1 cellular context compared by ENCODE assay signal in the genomic region with DNA sequence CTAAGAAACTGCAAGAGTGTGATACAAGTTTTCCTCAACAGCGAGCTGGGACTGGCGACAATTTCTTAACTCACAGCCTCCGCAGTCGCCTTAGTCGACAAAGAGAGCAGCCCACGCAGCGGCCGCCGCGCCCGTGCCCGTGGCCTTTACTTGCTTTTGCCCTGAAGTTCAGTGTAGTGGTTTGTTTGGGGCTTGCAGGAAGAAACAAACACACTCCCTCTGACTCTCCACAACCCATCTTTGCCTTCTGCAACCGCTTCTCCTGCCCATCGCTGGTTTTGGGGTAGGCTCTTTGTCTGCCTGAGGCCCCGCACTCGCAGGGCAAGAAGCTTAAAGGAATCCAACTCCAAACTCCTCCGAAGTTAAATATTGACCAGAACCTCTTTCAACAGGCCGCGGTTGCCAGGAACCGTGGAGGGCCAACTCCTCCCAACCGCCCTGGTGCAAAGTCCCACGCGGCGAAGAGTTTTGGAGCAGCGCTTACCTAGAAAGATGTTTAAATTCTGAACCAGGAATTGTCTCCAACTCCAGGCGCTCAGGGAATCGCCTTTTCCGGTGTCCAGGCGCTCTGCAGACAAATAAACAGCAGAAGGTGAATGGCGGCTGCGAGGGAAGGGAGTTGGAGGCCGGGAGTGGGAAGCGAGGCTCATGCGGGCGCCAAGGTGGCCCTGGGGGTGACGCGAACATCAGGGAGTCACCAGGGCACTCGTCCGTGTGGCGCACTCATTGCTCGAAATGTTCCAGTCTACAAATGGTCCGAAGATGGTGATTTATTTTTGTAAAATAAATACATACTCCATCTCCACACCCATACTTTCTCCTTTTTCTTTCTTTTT.
TF ChIP-seq lines count a peak whose summit lies in the region.

No MANE protein-coding gene starts in this region.

TF ChIP-seq in HepG2, 621 proteins besides CTCF, POLR2A, EP300 and RAD21 (continued from another document and continues in another):
- TF ChIP-seq BHLHE40 (IDR thresholded peaks at IDR 0.05; ENCODE audit: low read length), result no peak
- TF ChIP-seq KLF12 (CRISPR knock-in tag; IDR thresholded peaks at IDR 0.05; ENCODE audit: borderline replicate concordance), result 0 out of 2 replicates have a peak, but pooled peaks have one; percentile 35
- no peak for TF ChIP-seq MTA3 (CRISPR knock-in tag; IDR thresholded peaks at IDR 0.05)
- TF ChIP-seq, protein P1, sequence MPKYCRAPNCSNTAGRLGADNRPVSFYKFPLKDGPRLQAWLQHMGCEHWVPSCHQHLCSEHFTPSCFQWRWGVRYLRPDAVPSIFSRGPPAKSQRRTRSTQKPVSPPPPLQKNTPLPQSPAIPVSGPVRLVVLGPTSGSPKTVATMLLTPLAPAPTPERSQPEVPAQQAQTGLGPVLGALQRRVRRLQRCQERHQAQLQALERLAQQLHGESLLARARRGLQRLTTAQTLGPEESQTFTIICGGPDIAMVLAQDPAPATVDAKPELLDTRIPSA (CRISPR knock-in tag; IDR thresholded peaks at IDR 0.05; ENCODE audit: borderline replicate concordance), result no peak
- TF ChIP-seq NFE2L1 (CRISPR knock-in tag; IDR thresholded peaks at IDR 0.05; ENCODE audit: borderline replicate concordance), result no peak
- TF ChIP-seq, protein P2, sequence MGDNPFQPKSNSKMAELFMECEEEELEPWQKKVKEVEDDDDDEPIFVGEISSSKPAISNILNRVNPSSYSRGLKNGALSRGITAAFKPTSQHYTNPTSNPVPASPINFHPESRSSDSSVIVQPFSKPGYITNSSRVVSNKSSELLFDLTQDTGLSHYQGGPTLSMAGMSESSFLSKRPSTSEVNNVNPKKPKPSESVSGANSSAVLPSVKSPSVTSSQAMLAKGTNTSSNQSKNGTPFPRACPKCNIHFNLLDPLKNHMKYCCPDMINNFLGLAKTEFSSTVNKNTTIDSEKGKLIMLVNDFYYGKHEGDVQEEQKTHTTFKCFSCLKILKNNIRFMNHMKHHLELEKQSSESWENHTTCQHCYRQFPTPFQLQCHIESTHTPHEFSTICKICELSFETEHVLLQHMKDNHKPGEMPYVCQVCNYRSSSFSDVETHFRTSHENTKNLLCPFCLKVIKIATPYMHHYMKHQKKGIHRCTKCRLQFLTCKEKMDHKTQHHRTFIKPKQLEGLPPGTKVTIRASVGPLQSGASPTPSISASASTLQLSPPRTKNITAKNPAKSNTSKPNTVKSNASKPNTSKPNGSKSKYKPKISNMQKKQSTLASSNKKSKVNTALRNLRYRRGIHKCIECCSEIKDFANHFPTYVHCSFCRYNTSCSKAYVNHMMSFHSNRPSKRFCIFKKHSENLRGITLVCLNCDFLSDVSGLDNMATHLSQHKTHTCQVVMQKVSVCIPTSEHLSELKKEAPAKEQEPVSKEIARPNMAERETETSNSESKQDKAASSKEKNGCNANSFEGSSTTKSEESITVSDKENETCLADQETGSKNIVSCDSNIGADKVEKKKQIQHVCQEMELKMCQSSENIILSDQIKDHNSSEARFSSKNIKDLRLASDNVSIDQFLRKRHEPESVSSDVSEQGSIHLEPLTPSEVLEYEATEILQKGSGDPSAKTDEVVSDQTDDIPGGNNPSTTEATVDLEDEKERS (CRISPR knock-in tag; IDR thresholded peaks at IDR 0.05), result no peak
- TF ChIP-seq ZNF124 (CRISPR knock-in tag; IDR thresholded peaks at IDR 0.05), result peak; percentile 65; the same call in 1 of the 2 replicates
- TF ChIP-seq ZNF354B (CRISPR knock-in tag; IDR thresholded peaks at IDR 0.05), result no peak
- TF ChIP-seq, protein P3, sequence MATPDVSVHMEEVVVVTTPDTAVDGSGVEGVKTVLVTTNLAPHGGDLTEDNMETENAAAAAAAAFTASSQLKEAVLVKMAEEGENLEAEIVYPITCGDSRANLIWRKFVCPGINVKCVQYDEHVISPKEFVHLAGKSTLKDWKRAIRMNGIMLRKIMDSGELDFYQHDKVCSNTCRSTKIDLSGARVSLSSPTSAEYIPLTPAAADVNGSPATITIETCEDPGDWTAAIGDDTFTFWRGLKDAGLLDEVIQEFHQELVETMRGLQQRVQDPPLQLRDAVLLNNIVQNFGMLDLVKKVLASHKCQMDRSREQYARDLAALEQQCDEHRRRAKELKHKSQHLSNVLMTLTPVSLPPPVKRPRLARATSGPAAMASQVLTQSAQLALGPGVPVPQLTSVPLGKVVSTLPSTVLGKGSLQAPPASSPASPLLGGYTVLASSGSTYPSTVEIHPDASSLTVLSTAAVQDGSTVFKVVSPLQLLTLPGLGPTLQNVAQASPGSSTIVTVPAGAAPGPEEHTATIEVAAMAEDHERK (CRISPR knock-in tag; IDR thresholded peaks at IDR 0.05; ENCODE audit: low read depth), result no peak
- TF ChIP-seq, protein P4, sequence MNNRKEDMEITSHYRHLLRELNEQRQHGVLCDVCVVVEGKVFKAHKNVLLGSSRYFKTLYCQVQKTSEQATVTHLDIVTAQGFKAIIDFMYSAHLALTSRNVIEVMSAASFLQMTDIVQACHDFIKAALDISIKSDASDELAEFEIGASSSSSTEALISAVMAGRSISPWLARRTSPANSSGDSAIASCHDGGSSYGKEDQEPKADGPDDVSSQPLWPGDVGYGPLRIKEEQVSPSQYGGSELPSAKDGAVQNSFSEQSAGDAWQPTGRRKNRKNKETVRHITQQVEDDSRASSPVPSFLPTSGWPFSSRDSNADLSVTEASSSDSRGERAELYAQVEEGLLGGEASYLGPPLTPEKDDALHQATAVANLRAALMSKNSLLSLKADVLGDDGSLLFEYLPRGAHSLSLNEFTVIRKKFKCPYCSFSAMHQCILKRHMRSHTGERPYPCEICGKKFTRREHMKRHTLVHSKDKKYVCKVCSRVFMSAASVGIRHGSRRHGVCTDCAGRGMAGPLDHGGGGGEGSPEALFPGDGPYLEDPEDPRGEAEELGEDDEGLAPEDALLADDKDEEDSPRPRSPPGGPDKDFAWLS (CRISPR knock-in tag; IDR thresholded peaks at IDR 0.05; ENCODE audit: borderline replicate concordance), result no peak
- TF ChIP-seq IRX3 (CRISPR knock-in tag; IDR thresholded peaks at IDR 0.05; ENCODE audit: borderline replicate concordance, low read depth), result no peak; the same call in 1 of the 2 replicates
- TF ChIP-seq SYNCRIP (IDR thresholded peaks at IDR 0.05; ENCODE audit: insufficient read depth, low read depth, low read length), result no peak
- no peak for TF ChIP-seq PRPF4 (IDR thresholded peaks at IDR 0.05; ENCODE audit: low read depth, low read length, poor library complexity, severe bottlenecking)
- TF ChIP-seq ZNF674 (CRISPR knock-in tag; IDR thresholded peaks at IDR 0.05; ENCODE audit: low read depth), result no peak
- TF ChIP-seq, protein P5, sequence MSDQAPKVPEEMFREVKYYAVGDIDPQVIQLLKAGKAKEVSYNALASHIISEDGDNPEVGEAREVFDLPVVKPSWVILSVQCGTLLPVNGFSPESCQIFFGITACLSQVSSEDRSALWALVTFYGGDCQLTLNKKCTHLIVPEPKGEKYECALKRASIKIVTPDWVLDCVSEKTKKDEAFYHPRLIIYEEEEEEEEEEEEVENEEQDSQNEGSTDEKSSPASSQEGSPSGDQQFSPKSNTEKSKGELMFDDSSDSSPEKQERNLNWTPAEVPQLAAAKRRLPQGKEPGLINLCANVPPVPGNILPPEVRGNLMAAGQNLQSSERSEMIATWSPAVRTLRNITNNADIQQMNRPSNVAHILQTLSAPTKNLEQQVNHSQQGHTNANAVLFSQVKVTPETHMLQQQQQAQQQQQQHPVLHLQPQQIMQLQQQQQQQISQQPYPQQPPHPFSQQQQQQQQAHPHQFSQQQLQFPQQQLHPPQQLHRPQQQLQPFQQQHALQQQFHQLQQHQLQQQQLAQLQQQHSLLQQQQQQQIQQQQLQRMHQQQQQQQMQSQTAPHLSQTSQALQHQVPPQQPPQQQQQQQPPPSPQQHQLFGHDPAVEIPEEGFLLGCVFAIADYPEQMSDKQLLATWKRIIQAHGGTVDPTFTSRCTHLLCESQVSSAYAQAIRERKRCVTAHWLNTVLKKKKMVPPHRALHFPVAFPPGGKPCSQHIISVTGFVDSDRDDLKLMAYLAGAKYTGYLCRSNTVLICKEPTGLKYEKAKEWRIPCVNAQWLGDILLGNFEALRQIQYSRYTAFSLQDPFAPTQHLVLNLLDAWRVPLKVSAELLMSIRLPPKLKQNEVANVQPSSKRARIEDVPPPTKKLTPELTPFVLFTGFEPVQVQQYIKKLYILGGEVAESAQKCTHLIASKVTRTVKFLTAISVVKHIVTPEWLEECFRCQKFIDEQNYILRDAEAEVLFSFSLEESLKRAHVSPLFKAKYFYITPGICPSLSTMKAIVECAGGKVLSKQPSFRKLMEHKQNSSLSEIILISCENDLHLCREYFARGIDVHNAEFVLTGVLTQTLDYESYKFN (CRISPR knock-in tag; conservative IDR thresholded peaks at IDR 0.05), result peak; percentile 96
- TF ChIP-seq ZNF17 (CRISPR knock-in tag; IDR thresholded peaks at IDR 0.05), result no peak
- TF ChIP-seq HMG20A (CRISPR knock-in tag; IDR thresholded peaks at IDR 0.05; ENCODE audit: borderline replicate concordance), result no peak; the same call in 1 of the 2 replicates
- TF ChIP-seq ZNF790 (CRISPR knock-in tag; IDR thresholded peaks at IDR 0.05; ENCODE audit: borderline replicate concordance), result no peak
- TF ChIP-seq MTF2 (CRISPR knock-in tag; IDR thresholded peaks at IDR 0.05; ENCODE audit: borderline replicate concordance), result 0 out of 2 replicates have a peak, but pooled peaks have one; percentile 29
- no peak for TF ChIP-seq SMARCC2 (IDR thresholded peaks at IDR 0.05)
- TF ChIP-seq HDAC6 (IDR thresholded peaks at IDR 0.05; ENCODE audit: low read depth, low read length), result no peak
- TF ChIP-seq MED1 (CRISPR knock-in tag; IDR thresholded peaks at IDR 0.05), result peak; percentile 68
- TF ChIP-seq TAF15 (IDR thresholded peaks at IDR 0.05; ENCODE audit: low read depth, low read length, poor library complexity, severe bottlenecking), result no peak
- no peak for TF ChIP-seq ZNF607 (CRISPR knock-in tag; IDR thresholded peaks at IDR 0.05; ENCODE audit: borderline replicate concordance)
- no peak for TF ChIP-seq ZNF326 (CRISPR knock-in tag; IDR thresholded peaks at IDR 0.05; ENCODE audit: borderline replicate concordance)
- TF ChIP-seq, protein P6, sequence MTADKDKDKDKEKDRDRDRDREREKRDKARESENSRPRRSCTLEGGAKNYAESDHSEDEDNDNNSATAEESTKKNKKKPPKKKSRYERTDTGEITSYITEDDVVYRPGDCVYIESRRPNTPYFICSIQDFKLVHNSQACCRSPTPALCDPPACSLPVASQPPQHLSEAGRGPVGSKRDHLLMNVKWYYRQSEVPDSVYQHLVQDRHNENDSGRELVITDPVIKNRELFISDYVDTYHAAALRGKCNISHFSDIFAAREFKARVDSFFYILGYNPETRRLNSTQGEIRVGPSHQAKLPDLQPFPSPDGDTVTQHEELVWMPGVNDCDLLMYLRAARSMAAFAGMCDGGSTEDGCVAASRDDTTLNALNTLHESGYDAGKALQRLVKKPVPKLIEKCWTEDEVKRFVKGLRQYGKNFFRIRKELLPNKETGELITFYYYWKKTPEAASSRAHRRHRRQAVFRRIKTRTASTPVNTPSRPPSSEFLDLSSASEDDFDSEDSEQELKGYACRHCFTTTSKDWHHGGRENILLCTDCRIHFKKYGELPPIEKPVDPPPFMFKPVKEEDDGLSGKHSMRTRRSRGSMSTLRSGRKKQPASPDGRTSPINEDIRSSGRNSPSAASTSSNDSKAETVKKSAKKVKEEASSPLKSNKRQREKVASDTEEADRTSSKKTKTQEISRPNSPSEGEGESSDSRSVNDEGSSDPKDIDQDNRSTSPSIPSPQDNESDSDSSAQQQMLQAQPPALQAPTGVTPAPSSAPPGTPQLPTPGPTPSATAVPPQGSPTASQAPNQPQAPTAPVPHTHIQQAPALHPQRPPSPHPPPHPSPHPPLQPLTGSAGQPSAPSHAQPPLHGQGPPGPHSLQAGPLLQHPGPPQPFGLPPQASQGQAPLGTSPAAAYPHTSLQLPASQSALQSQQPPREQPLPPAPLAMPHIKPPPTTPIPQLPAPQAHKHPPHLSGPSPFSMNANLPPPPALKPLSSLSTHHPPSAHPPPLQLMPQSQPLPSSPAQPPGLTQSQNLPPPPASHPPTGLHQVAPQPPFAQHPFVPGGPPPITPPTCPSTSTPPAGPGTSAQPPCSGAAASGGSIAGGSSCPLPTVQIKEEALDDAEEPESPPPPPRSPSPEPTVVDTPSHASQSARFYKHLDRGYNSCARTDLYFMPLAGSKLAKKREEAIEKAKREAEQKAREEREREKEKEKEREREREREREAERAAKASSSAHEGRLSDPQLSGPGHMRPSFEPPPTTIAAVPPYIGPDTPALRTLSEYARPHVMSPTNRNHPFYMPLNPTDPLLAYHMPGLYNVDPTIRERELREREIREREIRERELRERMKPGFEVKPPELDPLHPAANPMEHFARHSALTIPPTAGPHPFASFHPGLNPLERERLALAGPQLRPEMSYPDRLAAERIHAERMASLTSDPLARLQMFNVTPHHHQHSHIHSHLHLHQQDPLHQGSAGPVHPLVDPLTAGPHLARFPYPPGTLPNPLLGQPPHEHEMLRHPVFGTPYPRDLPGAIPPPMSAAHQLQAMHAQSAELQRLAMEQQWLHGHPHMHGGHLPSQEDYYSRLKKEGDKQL (CRISPR knock-in tag; IDR thresholded peaks at IDR 0.05; ENCODE audit: low read depth), result 0 out of 2 replicates have a peak, but pooled peaks have one; percentile 7
- TF ChIP-seq CEBPB (IDR thresholded peaks at IDR 0.05; ENCODE audit: borderline replicate concordance, low read depth, low read length), result no peak
- TF ChIP-seq ZNF180 (CRISPR knock-in tag; IDR thresholded peaks at IDR 0.05; ENCODE audit: borderline replicate concordance, low read depth), result no peak
- TF ChIP-seq MEIS1 (CRISPR knock-in tag; IDR thresholded peaks at IDR 0.05; ENCODE audit: borderline replicate concordance), result no peak; the same call in 1 of the 2 replicates
- 0 out of 2 replicates have a peak, but pooled peaks have one; percentile 63 for TF ChIP-seq ZNF317 (CRISPR knock-in tag; IDR thresholded peaks at IDR 0.05)
- TF ChIP-seq SP2 (CRISPR knock-in tag; IDR thresholded peaks at IDR 0.05), result no peak
- TF ChIP-seq, protein P7, sequence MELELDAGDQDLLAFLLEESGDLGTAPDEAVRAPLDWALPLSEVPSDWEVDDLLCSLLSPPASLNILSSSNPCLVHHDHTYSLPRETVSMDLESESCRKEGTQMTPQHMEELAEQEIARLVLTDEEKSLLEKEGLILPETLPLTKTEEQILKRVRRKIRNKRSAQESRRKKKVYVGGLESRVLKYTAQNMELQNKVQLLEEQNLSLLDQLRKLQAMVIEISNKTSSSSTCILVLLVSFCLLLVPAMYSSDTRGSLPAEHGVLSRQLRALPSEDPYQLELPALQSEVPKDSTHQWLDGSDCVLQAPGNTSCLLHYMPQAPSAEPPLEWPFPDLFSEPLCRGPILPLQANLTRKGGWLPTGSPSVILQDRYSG (CRISPR knock-in tag; IDR thresholded peaks at IDR 0.05), result peak; percentile 37; the same call in 1 of the 2 replicates
- TF ChIP-seq NFE2L2 (IDR thresholded peaks at IDR 0.05; ENCODE audit: low read length), result no peak
- peak; percentile 42; the same call in 1 of the 2 replicates for TF ChIP-seq SIX1 (CRISPR knock-in tag; IDR thresholded peaks at IDR 0.05; ENCODE audit: borderline replicate concordance)
- peak; percentile 89 for TF ChIP-seq SAP130 (CRISPR knock-in tag; IDR thresholded peaks at IDR 0.05; ENCODE audit: low read depth)
- no peak for TF ChIP-seq MBD4 (IDR thresholded peaks at IDR 0.05; ENCODE audit: borderline replicate concordance, low read length)
- TF ChIP-seq, protein P8, sequence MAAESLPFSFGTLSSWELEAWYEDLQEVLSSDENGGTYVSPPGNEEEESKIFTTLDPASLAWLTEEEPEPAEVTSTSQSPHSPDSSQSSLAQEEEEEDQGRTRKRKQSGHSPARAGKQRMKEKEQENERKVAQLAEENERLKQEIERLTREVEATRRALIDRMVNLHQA (CRISPR knock-in tag; IDR thresholded peaks at IDR 0.05), result no peak
- TF ChIP-seq TCF7 (IDR thresholded peaks at IDR 0.05; ENCODE audit: low read depth), result peak; percentile 92
- TF ChIP-seq, protein P9, sequence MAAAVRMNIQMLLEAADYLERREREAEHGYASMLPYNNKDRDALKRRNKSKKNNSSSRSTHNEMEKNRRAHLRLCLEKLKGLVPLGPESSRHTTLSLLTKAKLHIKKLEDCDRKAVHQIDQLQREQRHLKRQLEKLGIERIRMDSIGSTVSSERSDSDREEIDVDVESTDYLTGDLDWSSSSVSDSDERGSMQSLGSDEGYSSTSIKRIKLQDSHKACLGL (CRISPR knock-in tag; IDR thresholded peaks at IDR 0.05), result no peak; the same call in 1 of the 2 replicates
- TF ChIP-seq DPF2 (CRISPR knock-in tag; IDR thresholded peaks at IDR 0.05; ENCODE audit: borderline replicate concordance, low read depth), result no peak; the same call in 1 of the 2 replicates
